In the genomic region with DNA sequence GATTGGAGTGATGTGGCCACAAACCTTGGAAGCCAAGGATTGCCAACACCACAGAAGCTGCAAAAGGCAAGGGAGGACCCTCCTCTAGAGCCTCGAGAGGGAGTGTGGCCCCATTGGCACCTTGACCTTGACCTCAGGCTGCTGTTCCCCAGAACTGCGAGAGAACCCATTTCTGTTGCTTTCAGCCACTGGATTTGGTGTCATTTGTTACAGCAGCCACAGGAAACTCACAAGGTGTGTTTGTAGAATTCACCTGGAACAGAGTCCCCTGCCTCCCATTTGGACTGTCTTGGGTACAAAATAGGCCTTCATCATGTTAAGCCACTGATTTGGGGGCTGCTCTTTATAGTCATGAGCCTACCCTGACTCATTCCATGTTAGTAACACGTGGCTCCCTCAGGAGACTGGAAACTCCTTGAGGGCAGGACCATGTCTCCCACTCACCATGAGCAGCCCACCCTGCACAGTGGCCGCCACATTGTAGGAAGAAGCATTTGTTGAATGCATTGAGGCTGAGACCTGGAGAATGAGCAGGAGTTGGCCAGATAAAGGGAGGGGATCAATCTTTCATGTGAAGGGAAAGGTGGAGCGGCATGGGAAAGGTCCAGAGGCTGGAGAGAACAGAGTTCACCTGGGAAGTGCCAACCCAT, we compare ENCODE assay signal across 1 cellular context.
TF ChIP-seq lines count a peak whose summit lies in the region.

No MANE protein-coding gene starts in this region.

TF ChIP-seq in HCT116, 20 proteins besides CTCF, POLR2A, EP300 and RAD21:
- TF ChIP-seq ZFX (IDR thresholded peaks at IDR 0.05) = 0 out of 2 replicates have a peak, but pooled peaks have one; percentile 10
- TF ChIP-seq ZNF274 (IDR thresholded peaks at IDR 0.05; ENCODE audit: low read depth, low read length) = no peak
